ENCODE assay signal across 8 cellular contexts in the genomic region with DNA sequence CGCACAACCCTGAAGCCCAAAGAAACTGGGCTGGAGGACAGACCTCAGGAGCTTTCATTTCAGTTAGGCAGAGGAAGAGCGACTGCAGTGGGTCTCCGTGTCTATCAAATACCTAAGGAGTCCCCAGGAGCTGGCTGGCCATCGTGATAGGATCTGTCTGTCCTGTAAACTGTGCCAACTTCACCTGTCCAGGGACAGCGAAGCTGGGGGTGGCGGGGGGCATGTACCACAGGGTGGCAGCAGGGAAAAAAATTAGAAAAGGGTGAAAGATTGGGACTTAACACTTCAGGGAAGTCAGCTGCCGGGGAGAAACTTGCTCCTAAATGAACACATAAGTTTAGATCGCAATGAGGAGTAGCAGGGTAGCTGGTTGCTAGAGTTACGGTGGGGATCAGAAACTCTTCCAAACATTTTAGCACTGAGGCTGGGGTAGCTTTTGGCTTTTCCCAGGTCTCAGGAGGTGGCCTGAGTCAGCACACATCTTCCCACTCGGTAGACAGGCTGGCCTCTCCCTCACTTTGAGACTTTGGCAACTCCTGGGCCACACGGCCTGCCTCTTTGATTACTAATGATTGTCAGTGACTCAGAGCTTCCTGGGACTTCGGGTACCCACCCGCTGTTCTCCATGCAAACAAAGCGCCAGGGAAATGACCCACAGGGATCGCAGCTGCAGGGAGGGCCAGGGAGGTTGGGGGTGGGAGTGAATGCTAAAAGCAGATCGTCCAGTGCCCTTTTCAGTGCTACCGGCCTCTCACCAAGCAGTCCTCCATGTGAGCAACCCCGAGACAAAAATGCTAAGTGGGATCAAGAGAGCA. TPM values are rescaled to one million over a fixed set of nuclear protein-coding genes. Genes with fewer than 3 reads are reported as not detected.
DNase-seq lines count a peak whose midpoint lies in the region; ATAC-seq, FAIRE-seq and TF ChIP-seq lines count a peak whose summit lies in the region.

No MANE protein-coding gene starts in this region.

- H3K9me3 Mint-ChIP-seq in MCF 10A (ENCODE audit: unreplicated experiment) = no peaks in the 10 kb centered on the region

- peak overlapping the region; percentile 90 for H3K4me3 Mint-ChIP-seq in MCF 10A (ENCODE audit: unreplicated experiment)

- intact Hi-C loops in MCF 10A (cut with micrococcal nuclease) = no loop called here

- peak overlapping the region; percentile 97 for H3K27ac Mint-ChIP-seq in MCF 10A (ENCODE audit: low read depth, unreplicated experiment)

- BruUV-seq in MCF 10A (replicated peaks; lab: Mats Ljungman, UMichigan) = no TSS peak

- TF ChIP-seq POLR2A in GM19099 (IDR thresholded peaks at IDR 0.05; ENCODE audit: extremely low read depth, insufficient read length, low read depth) = peak; percentile 21

- no peak for ATAC-seq in GM21526 (IDR thresholded peaks at IDR 0.05; ENCODE audit: low FRiP score, unreplicated experiment)
- ATAC-seq in GM18520 (IDR thresholded peaks at IDR 0.05; ENCODE audit: unreplicated experiment) = no peak

- no peaks in the 10 kb centered on the region for H3K27me3 Mint-ChIP-seq in MCF 10A (ENCODE audit: insufficient read depth, unreplicated experiment)

- peak overlapping the region; percentile 98 for H3K27ac ChIP-seq in 22Rv1
- H3K27ac ChIP-seq in small intestine (ENCODE audit: low read depth in 1 of 2, low read length in 1 of 2) = peak overlapping the region; percentile 94 to 96

- WGBS in small intestine, 3 donors = 15 to 27% (median 25%) methylated on average over 18 of the region's 18 CpGs

- H3K4me1 Mint-ChIP-seq in MCF 10A (ENCODE audit: insufficient read depth, unreplicated experiment) = peaks cover 44% of the 10 kb centered on the region

- H3K27me3 ChIP-seq in small intestine (ENCODE audit: control insufficient read depth in 2 of 2, insufficient read depth in 2 of 2, low read length in 2 of 2) = no peaks in the 10 kb centered on the region

- TF ChIP-seq CTCF in 22Rv1 (IDR thresholded peaks at IDR 0.05) (no peak), MCF 10A (IDR thresholded peaks at IDR 0.05; ENCODE audit: unreplicated experiment) (no peak)

- no peaks in the 10 kb centered on the region for H3K36me3 ChIP-seq in small intestine (ENCODE audit: control insufficient read depth in 2 of 2, insufficient read depth in 2 of 2, low read length in 2 of 2)

- H3K9me3 ChIP-seq in small intestine (ENCODE audit: control insufficient read depth, low read depth) = no peaks in the 10 kb centered on the region

- CTCF ChIA-PET in MCF 10A (lab: Yijun Ruan, JAX) = interaction anchor here (0.6 to 8.4 kb wide), 10 partner anchors 10 to 135 kb away, joined by 3 to 83 read pairs (median 6); a partner anchor contains a TSS

- H3K4me3 ChIP-seq in small intestine (ENCODE audit: low read depth in 1 of 2, low read length in 2 of 2) = peak overlapping the region; percentile 52 to 58

- H3K36me3 Mint-ChIP-seq in MCF 10A (ENCODE audit: insufficient read depth, unreplicated experiment) = peaks cover 62% of the 10 kb centered on the region

- FAIRE-seq in RCC 7860 (lab: Jason Lieb, UNC) (peak; percentile 81), small intestine (lab: Jason Lieb, UNC) (no peak)

- DNase-seq in RCC 7860 (ENCODE audit: low spot score) (peak; percentile 97), MCF 10A (ENCODE audit: unreplicated experiment) (peak; percentile 99), iris pigment epithelial cell (ENCODE audit: low read depth) (peak; percentile 97), small intestine (peak; percentile 97)

- H3K4me1 ChIP-seq in small intestine (ENCODE audit: control insufficient read depth in 2 of 2, insufficient read depth in 1 of 2, low read depth in 1 of 2, low read length in 1 of 2) = peaks cover 5 to 7% of the 10 kb centered on the region in 2 donors

- POLR2A ChIA-PET in MCF 10A (lab: Yijun Ruan, JAX) = interaction anchor here (0.6 to 14.3 kb wide), 18 partner anchors 10 to 867 kb away, joined by 3 to 532 read pairs (median 4); a partner anchor contains a TSS

RNA-seq across cellular contexts. Expression of a gene that starts 2.9 kb away (rescaled TPM):
- total RNA-seq in MCF 10A (2022) = 23.2 and 31.6 TPM in 2 replicates
- polyA plus RNA-seq in small intestine = 10 to 100 TPM; 19.7 to 36.7 (median 22.4) TPM

RNA-seq across cellular contexts. Expression of a gene that starts 25.9 kb away (rescaled TPM):
- total RNA-seq in MCF 10A (2022) = 20.0 and 29.1 TPM in 2 replicates
- polyA plus RNA-seq in small intestine = 10 to 100 TPM; 24.1 to 57.0 (median 49.4) TPM

RNA-seq across cellular contexts. Expression of a gene that starts 35.5 kb away (rescaled TPM):
- total RNA-seq in MCF 10A (2022) = 18.4 and 19.6 TPM in 2 replicates
- polyA plus RNA-seq in small intestine = 10 to 100 TPM in 1 of 3 donors, 1 to 10 TPM in 2; 3.8 to 12.1 (median 9.0) TPM

RNA-seq across cellular contexts. Expression of a gene that starts 49.1 kb away (rescaled TPM):
- total RNA-seq in MCF 10A (2022) = not detected in 2 replicates
- not detected for polyA plus RNA-seq in small intestine
